Comparison of ENCODE assay signal across 19 cellular contexts in the genomic region with DNA sequence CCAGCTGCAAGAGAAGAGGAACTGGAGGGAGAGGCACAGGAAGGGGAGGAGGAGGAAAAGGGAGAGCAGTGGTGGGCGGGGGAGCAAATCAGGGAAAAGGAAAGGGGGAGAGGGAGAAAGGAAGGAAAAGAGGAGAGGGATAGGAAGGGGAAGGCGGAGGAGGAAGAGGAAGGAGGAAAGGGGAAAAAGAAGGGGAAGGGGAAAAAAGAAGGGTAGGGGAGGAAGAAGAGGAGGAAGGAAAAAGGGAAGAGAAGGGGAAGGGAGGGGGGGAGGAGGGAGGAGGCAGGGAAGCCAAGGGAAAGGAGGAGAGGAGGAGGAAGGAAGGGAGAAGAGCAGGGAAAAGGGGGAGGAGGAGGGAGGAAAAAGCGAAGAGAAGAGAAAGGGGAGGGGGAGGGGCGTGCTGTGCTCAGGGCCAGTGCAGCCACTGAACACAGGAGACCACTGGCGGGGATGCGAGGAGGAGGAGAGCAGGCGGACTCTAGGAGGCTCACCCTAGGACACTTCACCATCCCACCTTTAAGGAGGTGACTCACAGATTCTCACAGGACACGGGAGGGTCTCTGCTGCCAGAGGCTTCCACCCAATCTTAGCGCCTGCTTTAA. TPM values are rescaled to one million over a fixed set of nuclear protein-coding genes. Genes with fewer than 3 reads are reported as not detected.
DNase-seq lines count a peak whose midpoint lies in the region; ATAC-seq and TF ChIP-seq lines count a peak whose summit lies in the region.
"Had no signal": no experiment of that assay in that cellular context is flagged by ENCODE, and none has a peak within 500 bp of the region (broad histone marks: within the 10 kb centered on the region; RNA-seq: fewer than 3 reads in every experiment).

No MANE protein-coding gene starts in this region.

- no peaks in the 10 kb centered on the region for H3K36me3 ChIP-seq in HEK293 (ENCODE audit: control insufficient read depth in 2 of 2, insufficient read depth in 1 of 2, low read length in 2 of 2)
- H3K36me3 ChIP-seq in effector memory CD4-positive, alpha-beta T cell (ENCODE audit: control insufficient read depth, insufficient read depth, low read length): no peaks in the 10 kb centered on the region

- no peaks in the 10 kb centered on the region for H3K27me3 Mint-ChIP-seq in WTC11 (ENCODE audit: low read depth)
- H3K27me3 Mint-ChIP-seq in mesothelial cell of epicardium (ENCODE audit: low read depth): peaks cover 30% of the 10 kb centered on the region

- CTCF ChIA-PET in HEK293 (lab: Yijun Ruan, JAX) (no interaction called here), WTC11 (lab: Charles Lee) (interaction anchor here (0.6 to 1.8 kb wide), 6 partner anchors 11 to 189 kb away, joined by 3 to 4 read pairs (median 3); no protein-coding TSS in a partner anchor)

- H3K9me3 ChIP-seq in HEK293 (ENCODE audit: control insufficient read depth, insufficient read depth, low read depth, low read length): no peaks in the 10 kb centered on the region
- H3K9me3 ChIP-seq in effector memory CD4-positive, alpha-beta T cell (ENCODE audit: control insufficient read depth, low read length): no peaks in the 10 kb centered on the region
- H3K9me3 ChIP-seq: SK-N-SH had no signal

- H3K4me3 Mint-ChIP-seq in WTC11 (no peak overlapping the region; the same call in 1 of the 2 replicates), mesothelial cell of epicardium (no peak overlapping the region)
- H3K4me3 Mint-ChIP-seq: B cell; CD8-positive, alpha-beta T cell had no signal

- TF ChIP-seq CTCF in HEK293 (tag by site-specific recombination; IDR thresholded peaks at IDR 0.05) (no peak), WTC11 (IDR thresholded peaks at IDR 0.05) (no peak), mesothelial cell of epicardium (IDR thresholded peaks at IDR 0.05; ENCODE audit: unreplicated experiment) (no peak)

- no peaks in the 10 kb centered on the region for H3K9me3 Mint-ChIP-seq in WTC11
- peaks cover 4% of the 10 kb centered on the region for H3K9me3 Mint-ChIP-seq in mesothelial cell of epicardium
- H3K9me3 Mint-ChIP-seq: CD8-positive, alpha-beta T cell had no signal

- POLR2A ChIA-PET in HEK293 (lab: Yijun Ruan, JAX) (interaction anchor here (0.6 to 1.3 kb wide), 2 partner anchors 11 to 13 kb away, joined by 3 read pairs; no protein-coding TSS in a partner anchor), WTC11 (lab: Charles Lee) (no interaction called here)

- DNase-seq in DMS 273 (lab: John Stamatoyannopoulos, UW; ENCODE audit: unreplicated experiment) (peak; percentile 17), DMS 273 treated with DMSO at 0.1 percent for 48 hours (lab: John Stamatoyannopoulos, UW) (no peak), WTC11 (ENCODE audit: low spot score) (no peak), posterior vena cava (ENCODE audit: low spot score) (peak; percentile 19), mesothelial cell of epicardium (ENCODE audit: low spot score in 2 of 2, unreplicated experiment in 2 of 2) (no peak)
- no peak for DNase-seq in effector memory CD4-positive, alpha-beta T cell
- DNase-seq: CD8-positive, alpha-beta T cell; DMS79 treated with DMSO at 0.1 percent for 48 hours; MV-4-11; NCI-H1436 treated with DMSO at 0.1 percent for 48 hours; NCI-H2081; NCI-H345; NCI-H526 treated with DMSO at 0.1 percent for 48 hours; SHP77 had no signal

- no peaks in the 10 kb centered on the region for H3K27me3 ChIP-seq in effector memory CD4-positive, alpha-beta T cell (replicated peaks; ENCODE audit: control insufficient read depth, insufficient read depth, low read length, poor library complexity, severe bottlenecking)

- H3K4me1 Mint-ChIP-seq in WTC11 (peaks cover 49% of the 10 kb centered on the region), mesothelial cell of epicardium (no peaks in the 10 kb centered on the region)
- H3K4me1 Mint-ChIP-seq: B cell had no signal

- H3K27ac ChIP-seq in HEK293 (ENCODE audit: extremely low read depth, low read depth, low read length): no peak overlapping the region
- H3K27ac ChIP-seq in effector memory CD4-positive, alpha-beta T cell (ENCODE audit: insufficient read depth, low read length, poor library complexity, severe bottlenecking): no peak overlapping the region
- H3K27ac ChIP-seq: 22Rv1 had no signal

- peak; percentile 13 for ATAC-seq in WTC11
- no peak for ATAC-seq in HG02973 (IDR thresholded peaks at IDR 0.05; ENCODE audit: unreplicated experiment)
- ATAC-seq: CD8-positive, alpha-beta T cell had no signal

- no peaks in the 10 kb centered on the region for H3K4me1 ChIP-seq in HEK293 (ENCODE audit: control insufficient read depth, insufficient read depth, low read length)
- H3K4me1 ChIP-seq in effector memory CD4-positive, alpha-beta T cell (ENCODE audit: control insufficient read depth, insufficient read depth, low read length, poor library complexity, severe bottlenecking): no peaks in the 10 kb centered on the region

- H3K27ac Mint-ChIP-seq in WTC11: peak overlapping the region; percentile 25
- no peak overlapping the region for H3K27ac Mint-ChIP-seq in mesothelial cell of epicardium
- H3K27ac Mint-ChIP-seq: B cell; CD8-positive, alpha-beta T cell had no signal

- no peaks in the 10 kb centered on the region; the same call in 1 of the 2 replicates for H3K36me3 Mint-ChIP-seq in WTC11
- no peaks in the 10 kb centered on the region for H3K36me3 Mint-ChIP-seq in mesothelial cell of epicardium
- H3K36me3 Mint-ChIP-seq: CD8-positive, alpha-beta T cell had no signal

- intact Hi-C loops in posterior vena cava (cut with DNase I): no loop called here

- no peak overlapping the region for H3K4me3 ChIP-seq in HEK293 (ENCODE audit: low read depth, low read length)
- H3K4me3 ChIP-seq in effector memory CD4-positive, alpha-beta T cell (ENCODE audit: insufficient read depth, low read depth, low read length, poor library complexity, severe bottlenecking): no peak overlapping the region

TF ChIP-seq in HEK293, 187 proteins besides CTCF, POLR2A, EP300 and RAD21 (continues in another document):
- TF ChIP-seq ZNF292 (tag by site-specific recombination; IDR thresholded peaks at IDR 0.05; ENCODE audit: borderline replicate concordance, low read depth): 0 out of 2 replicates have a peak, but pooled peaks have one; percentile 18
- 0 out of 2 replicates have a peak, but pooled peaks have one; percentile 11 for TF ChIP-seq KLF1 (tag by site-specific recombination; IDR thresholded peaks at IDR 0.05)
- TF ChIP-seq, protein P1, sequence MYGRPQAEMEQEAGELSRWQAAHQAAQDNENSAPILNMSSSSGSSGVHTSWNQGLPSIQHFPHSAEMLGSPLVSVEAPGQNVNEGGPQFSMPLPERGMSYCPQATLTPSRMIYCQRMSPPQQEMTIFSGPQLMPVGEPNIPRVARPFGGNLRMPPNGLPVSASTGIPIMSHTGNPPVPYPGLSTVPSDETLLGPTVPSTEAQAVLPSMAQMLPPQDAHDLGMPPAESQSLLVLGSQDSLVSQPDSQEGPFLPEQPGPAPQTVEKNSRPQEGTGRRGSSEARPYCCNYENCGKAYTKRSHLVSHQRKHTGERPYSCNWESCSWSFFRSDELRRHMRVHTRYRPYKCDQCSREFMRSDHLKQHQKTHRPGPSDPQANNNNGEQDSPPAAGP (tag by site-specific recombination; IDR thresholded peaks at IDR 0.05): peak; percentile 67; the same call in 1 of the 2 replicates
- peak; percentile 22; the same call in 1 of the 2 replicates for TF ChIP-seq ZFHX2 (tag by site-specific recombination; conservative IDR thresholded peaks at IDR 0.05)
- no peak for TF ChIP-seq ZNF585B (tag by site-specific recombination; IDR thresholded peaks at IDR 0.05)
- no peak for TF ChIP-seq MZF1 (tag by site-specific recombination; IDR thresholded peaks at IDR 0.05; ENCODE audit: borderline replicate concordance)

TF ChIP-seq in WTC11, 78 proteins besides CTCF, POLR2A, EP300 and RAD21:
- TF ChIP-seq, protein P2, sequence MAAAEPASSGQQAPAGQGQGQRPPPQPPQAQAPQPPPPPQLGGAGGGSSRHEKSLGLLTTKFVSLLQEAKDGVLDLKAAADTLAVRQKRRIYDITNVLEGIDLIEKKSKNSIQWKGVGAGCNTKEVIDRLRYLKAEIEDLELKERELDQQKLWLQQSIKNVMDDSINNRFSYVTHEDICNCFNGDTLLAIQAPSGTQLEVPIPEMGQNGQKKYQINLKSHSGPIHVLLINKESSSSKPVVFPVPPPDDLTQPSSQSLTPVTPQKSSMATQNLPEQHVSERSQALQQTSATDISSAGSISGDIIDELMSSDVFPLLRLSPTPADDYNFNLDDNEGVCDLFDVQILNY (CRISPR knock-in tag; IDR thresholded peaks at IDR 0.05): 0 out of 2 replicates have a peak, but pooled peaks have one; percentile 6
- TF ChIP-seq, protein P3, sequence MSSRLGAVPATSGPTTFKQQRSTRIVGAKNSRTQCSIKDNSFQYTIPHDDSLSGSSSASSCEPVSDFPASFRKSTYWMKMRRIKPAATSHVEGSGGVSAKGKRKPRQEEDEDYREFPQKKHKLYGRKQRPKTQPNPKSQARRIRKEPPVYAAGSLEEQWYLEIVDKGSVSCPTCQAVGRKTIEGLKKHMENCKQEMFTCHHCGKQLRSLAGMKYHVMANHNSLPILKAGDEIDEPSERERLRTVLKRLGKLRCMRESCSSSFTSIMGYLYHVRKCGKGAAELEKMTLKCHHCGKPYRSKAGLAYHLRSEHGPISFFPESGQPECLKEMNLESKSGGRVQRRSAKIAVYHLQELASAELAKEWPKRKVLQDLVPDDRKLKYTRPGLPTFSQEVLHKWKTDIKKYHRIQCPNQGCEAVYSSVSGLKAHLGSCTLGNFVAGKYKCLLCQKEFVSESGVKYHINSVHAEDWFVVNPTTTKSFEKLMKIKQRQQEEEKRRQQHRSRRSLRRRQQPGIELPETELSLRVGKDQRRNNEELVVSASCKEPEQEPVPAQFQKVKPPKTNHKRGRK (CRISPR knock-in tag; IDR thresholded peaks at IDR 0.05; ENCODE audit: borderline replicate concordance): 0 out of 2 replicates have a peak, but pooled peaks have one; percentile 43
- TF ChIP-seq RORB (CRISPR knock-in tag; IDR thresholded peaks at IDR 0.05): no peak

RNA-seq across cellular contexts. Expression of gene PGBD5, which starts 33.1 kb away (rescaled TPM):
- total RNA-seq in WTC11 (2021) (16.7 to 23.8 TPM (median 18.9 TPM) in 3 replicates), posterior vena cava (under 1 TPM; 0.43 to 0.56 TPM), mesothelial cell of epicardium (0.80 to 1.2 TPM (median 0.94 TPM) in 3 replicates)
- total RNA-seq: B cell; CD8-positive, alpha-beta T cell had no signal

Comparison
In these comparisons a context has a peak if more than half of its experiments do, and no peak if none do; other contexts are left out.
1. DNase-seq: peak in DMS 273 (single experiment) and posterior vena cava (single experiment); none in DMS 273 treated with DMSO at 0.1 percent for 48 hours (single experiment), WTC11 (single experiment), mesothelial cell of epicardium (0 of 2) and effector memory CD4-positive, alpha-beta T cell (0 of 3).